Comparison of ENCODE assay signal across 10 cellular contexts in genomic region chr1:201275266-201275666, GRCh38. TPM values are rescaled to one million over a fixed set of nuclear protein-coding genes. Genes with fewer than 3 reads are reported as not detected.
A peak's percentile ranks its signal among the peaks of the same experiment; 100 is the strongest.
DNase-seq lines count a peak whose midpoint lies in the region; FAIRE-seq and TF ChIP-seq lines count a peak whose summit lies in the region.
"Had no signal": no experiment of that assay in that cellular context is flagged by ENCODE, and none has a peak within 500 bp of the region (broad histone marks: within the 10 kb centered on the region; RNA-seq: fewer than 3 reads in every experiment).

No MANE protein-coding gene starts in this region.

- BruUV-seq in A673 (replicated peaks; lab: Mats Ljungman, UMichigan): no TSS peak

- POLR2A ChIA-PET in A673 (lab: Charles Lee; ENCODE audit: low non-redundant PET): no interaction called here

- H3K4me3 ChIP-seq in A673 (ENCODE audit: low read depth, low read length, poor library complexity, severe bottlenecking) (no peak overlapping the region), astrocyte (ENCODE audit: insufficient read depth, low read depth, low read length) (no peak overlapping the region), kidney (ENCODE audit: low read length in 2 of 2) (no peak overlapping the region), WERI-Rb-1 (ENCODE audit: low read depth, low read length) (no peak overlapping the region)

- CTCF ChIA-PET in A673 (lab: Charles Lee): no interaction called here

- H3K36me3 ChIP-seq in A673 (ENCODE audit: insufficient read depth, low read length, poor library complexity, severe bottlenecking) (no peaks in the 10 kb centered on the region), astrocyte (ENCODE audit: insufficient read depth, low read length) (no peaks in the 10 kb centered on the region), kidney (ENCODE audit: control insufficient read depth in 1 of 2, insufficient read depth in 2 of 2, low read length in 2 of 2) (no peaks in the 10 kb centered on the region), WERI-Rb-1 (no peaks in the 10 kb centered on the region)

- peaks cover 30% of the 10 kb centered on the region for H3K27me3 Mint-ChIP-seq in astrocyte (ENCODE audit: low read depth, unreplicated experiment)

- peak overlapping the region; percentile 66 for H3K9ac ChIP-seq in astrocyte (ENCODE audit: low read length)
- no peak overlapping the region for H3K9ac ChIP-seq in kidney (ENCODE audit: low read length in 2 of 2)

- H3K4me1 Mint-ChIP-seq in astrocyte (ENCODE audit: low read depth, unreplicated experiment): peaks cover 5% of the 10 kb centered on the region

- no peak overlapping the region for H3K27ac Mint-ChIP-seq in astrocyte (ENCODE audit: unreplicated experiment)

- H2AFZ ChIP-seq in astrocyte (ENCODE audit: low read depth, low read length): peak overlapping the region; percentile 15

- peak overlapping the region; percentile 72 for H3K4me2 ChIP-seq in astrocyte (ENCODE audit: low read length)

- peak; percentile 89 for DNase-seq in A673 (ENCODE audit: low spot score)
- peak; percentile 93 for DNase-seq in HS-27A (ENCODE audit: low read depth)
- peak; percentile 80 for DNase-seq in astrocyte (ENCODE audit: low read depth)
- DNase-seq in kidney: peak; percentile 93
- DNase-seq in GM12892 (ENCODE audit: insufficient read length): no peak
- no peak for DNase-seq in SKM-1 (lab: John Stamatoyannopoulos, UW; ENCODE audit: unreplicated experiment)
- DNase-seq in WERI-Rb-1: no peak
- DNase-seq in activated effector memory CD4-positive, alpha-beta T cell treated with Interleukin-2 at 50 U/mL for 16 hours: no peak
- DNase-seq: T-helper 2 cell had no signal

- FAIRE-seq in astrocyte (lab: Jason Lieb, UNC) (no peak), kidney (lab: Jason Lieb, UNC) (no peak), GM12892 (lab: Jason Lieb, UNC) (no peak)
- FAIRE-seq: HepG2 had no signal

- H3K4me3 Mint-ChIP-seq in astrocyte (ENCODE audit: unreplicated experiment): no peak overlapping the region

- no peak for TF ChIP-seq POLR2A in GM12892 (IDR thresholded peaks at IDR 0.05; ENCODE audit: low read depth, low read length)

- no peaks in the 10 kb centered on the region for H3K27me3 ChIP-seq in A673 (replicated peaks; ENCODE audit: insufficient read depth, low read depth, low read length, poor library complexity)
- H3K27me3 ChIP-seq in astrocyte (ENCODE audit: insufficient read depth, low read length): peaks cover 4% of the 10 kb centered on the region
- no peaks in the 10 kb centered on the region for H3K27me3 ChIP-seq in WERI-Rb-1 (ENCODE audit: insufficient read depth, low read depth, severe bottlenecking)

- H3K9me3 ChIP-seq in A673 (ENCODE audit: low read depth, low read length, poor library complexity, severe bottlenecking) (no peaks in the 10 kb centered on the region), astrocyte (ENCODE audit: insufficient read depth, low read depth, low read length) (no peaks in the 10 kb centered on the region), kidney (ENCODE audit: control insufficient read depth in 1 of 2, low read length in 2 of 2) (no peaks in the 10 kb centered on the region), WERI-Rb-1 (ENCODE audit: severe bottlenecking) (no peaks in the 10 kb centered on the region)

- TF ChIP-seq CTCF in A673 (conservative IDR thresholded peaks at IDR 0.05; ENCODE audit: low read depth, low read length) (no peak), astrocyte (IDR thresholded peaks at IDR 0.05; ENCODE audit: insufficient read depth, low read depth, low read length) (no peak), kidney (IDR thresholded peaks at IDR 0.05; ENCODE audit: borderline replicate concordance, extremely low read depth, insufficient read depth) (no peak), WERI-Rb-1 (IDR thresholded peaks at IDR 0.05; ENCODE audit: low read depth, low read length) (no peak)

- no peaks in the 10 kb centered on the region for H3K79me2 ChIP-seq in astrocyte (ENCODE audit: insufficient read depth, low read length)

- peaks cover 2% of the 10 kb centered on the region for H3K9me3 Mint-ChIP-seq in astrocyte (ENCODE audit: unreplicated experiment)

- peaks cover 1% of the 10 kb centered on the region for H3K36me3 Mint-ChIP-seq in astrocyte (ENCODE audit: low read depth, unreplicated experiment)

- intact Hi-C loops in A673 (cut with micrococcal nuclease; ENCODE audit: unreplicated experiment) (no loop called here), kidney (cut with DNase I) (no loop called here)

- peaks cover 51% of the 10 kb centered on the region for H3K4me1 ChIP-seq in A673 (ENCODE audit: insufficient read depth, low read length, poor library complexity, severe bottlenecking)
- H3K4me1 ChIP-seq in astrocyte (ENCODE audit: insufficient read depth, low read length): peaks cover 15% of the 10 kb centered on the region
- H3K4me1 ChIP-seq in kidney (ENCODE audit: control insufficient read depth in 1 of 2, insufficient read depth in 1 of 2, low read depth in 1 of 2, low read length in 2 of 2): no peaks in the 10 kb centered on the region

- H3K27ac ChIP-seq in A673 (ENCODE audit: low read depth, low read length, poor library complexity, severe bottlenecking) (peak overlapping the region; percentile 69), astrocyte (ENCODE audit: low read depth, low read length) (peak overlapping the region; percentile 56), kidney (ENCODE audit: low read depth in 2 of 2, low read length in 2 of 2) (no peak overlapping the region), WERI-Rb-1 (no peak overlapping the region)

- H4K20me1 ChIP-seq in astrocyte (ENCODE audit: insufficient read depth, low read length): no peaks in the 10 kb centered on the region

RNA-seq across cellular contexts. Expression of gene PKP1, which starts 8.0 kb away (rescaled TPM):
- total RNA-seq in A673 (2021) (492 and 535 TPM in 2 replicates), astrocyte (0.07 and 0.22 TPM in 2 replicates), kidney (0.63 TPM)
- 0.47 TPM for polyA plus RNA-seq in kidney (ENCODE audit: insufficient read depth, low read depth, low replicate concordance)
- polyA plus RNA-seq in GM12892 (2012; ENCODE audit: missing spikeins): not detected
- total RNA-seq: HepG2 had no signal
- polyA plus RNA-seq: HepG2 had no signal

Comparison
In these comparisons a context has a peak if more than half of its experiments do, and no peak if none do; other contexts are left out.
1. DNase-seq: peak in A673 (single experiment), HS-27A (single experiment), astrocyte (single experiment) and kidney (single experiment); none in GM12892 (single experiment), SKM-1 (single experiment), WERI-Rb-1 (single experiment) and activated effector memory CD4-positive, alpha-beta T cell treated with Interleukin-2 at 50 U/mL for 16 hours (single experiment).
2. H3K27ac ChIP-seq: peak in A673 (single experiment) and astrocyte (single experiment); none in kidney (0 of 2) and WERI-Rb-1 (single experiment).
3. RNA of gene PKP1, which starts 8.0 kb away (total RNA-seq): 492 to 535 TPM in A673; 0.63 TPM in kidney (single experiment) and 0.07 to 0.22 TPM in astrocyte; every median in the first group is over 100 times any median in the second.